Comparison of ENCODE assay signal across 18 cellular contexts in genomic region chr12:77328326-77328725, GRCh38.
DNase-seq lines count a peak whose midpoint lies in the region; ATAC-seq and TF ChIP-seq lines count a peak whose summit lies in the region.
"Had no signal": no experiment of that assay in that cellular context is flagged by ENCODE, and none has a peak within 500 bp of the region (broad histone marks: within the 10 kb centered on the region; RNA-seq: fewer than 3 reads in every experiment).

No MANE protein-coding gene starts in this region.

- no peak overlapping the region for H2BK15ac ChIP-seq in neuronal stem cell (ENCODE audit: low read length)

- no peaks in the 10 kb centered on the region for H3K27me3 ChIP-seq in mammary epithelial cell (ENCODE audit: insufficient read depth, low read length)
- H3K27me3 ChIP-seq in neuronal stem cell (ENCODE audit: control insufficient read depth in 3 of 3, insufficient read depth in 3 of 3, low read depth in 1 of 3, low read length in 3 of 3) = peaks cover 0 to 25% (median 7%) of the 10 kb centered on the region in 3 experiments
- no peaks in the 10 kb centered on the region for H3K27me3 ChIP-seq in sigmoid colon

- BruUV-seq in mammary epithelial cell (replicated peaks; lab: Mats Ljungman, UMichigan) (no TSS peak), MCF 10A (replicated peaks; lab: Mats Ljungman, UMichigan) (no TSS peak)

- ATAC-seq in esophagus mucosa (peak; percentile 33), GM21619 (IDR thresholded peaks at IDR 0.05; ENCODE audit: unreplicated experiment) (no peak), GM19328 (IDR thresholded peaks at IDR 0.05; ENCODE audit: unreplicated experiment) (no peak)
- ATAC-seq: CD8-positive, alpha-beta T cell; GM12878; HCT116 had no signal

- no peak overlapping the region for H2BK12ac ChIP-seq in neuronal stem cell (ENCODE audit: low read length)

- no peak overlapping the region for H4K8ac ChIP-seq in neuronal stem cell (ENCODE audit: low read depth, low read length)

- no peak overlapping the region for H3K23ac ChIP-seq in neuronal stem cell (ENCODE audit: low read depth, low read length, poor library complexity)

- H3K9me3 Mint-ChIP-seq in MCF 10A (ENCODE audit: unreplicated experiment) (no peaks in the 10 kb centered on the region), brain (no peaks in the 10 kb centered on the region)
- H3K9me3 Mint-ChIP-seq: CD8-positive, alpha-beta T cell; HFFc6 had no signal

- H2AFZ ChIP-seq in mammary epithelial cell (ENCODE audit: low read depth, low read length) (peak overlapping the region; percentile 71), neuronal stem cell (ENCODE audit: low read length) (no peak overlapping the region)
- H2AFZ ChIP-seq: GM23248 had no signal

- POLR2A ChIA-PET in MCF 10A (lab: Yijun Ruan, JAX) = interaction anchor here (0.9 kb wide), 1 partner anchor 14 kb away, joined by 3 read pairs; no protein-coding TSS in a partner anchor

- H3K4me1 ChIP-seq in mammary epithelial cell (ENCODE audit: insufficient read depth, low read length) (peaks cover 21% of the 10 kb centered on the region), neuronal stem cell (ENCODE audit: control insufficient read depth in 2 of 2, insufficient read depth in 1 of 2, low read depth in 1 of 2, low read length in 2 of 2) (peaks cover 0 to 7% of the 10 kb centered on the region in 2 donors), sigmoid colon (peaks cover 0 to 14% (median 11%) of the 10 kb centered on the region in 4 donors)

- no peak overlapping the region for H2AK5ac ChIP-seq in neuronal stem cell (ENCODE audit: low read depth, low read length)

- 13% methylated on average over 7 of the region's 7 CpGs for WGBS in mammary epithelial cell (ENCODE audit: low coverage, missing lambda C conversion rate)
- WGBS in neuronal stem cell (ENCODE audit: extremely low coverage in 2 of 2, insufficient read length in 2 of 2, insufficient replicate concordance in 1 of 2), 2 donors = no CpG with 5 or more reads among the region's 7 CpGs
- 84 to 87% methylated on average over 7 of the region's 7 CpGs for WGBS in sigmoid colon, 2 donors

- peak; percentile 44 for DNase-seq in mammary epithelial cell
- DNase-seq in MCF 10A (ENCODE audit: unreplicated experiment) = no peak
- DNase-seq in neuronal stem cell (ENCODE audit: low spot score) = no peak
- no peak for DNase-seq in sigmoid colon
- DNase-seq: Calu3; CD8-positive, alpha-beta T cell; DMS79 treated with DMSO at 0.1 percent for 48 hours; GM23248; H7; HFFc6 had no signal

- H3K4me2 ChIP-seq in mammary epithelial cell (ENCODE audit: insufficient read depth, low read depth, low read length) = peak overlapping the region; percentile 12
- H3K4me2 ChIP-seq in neuronal stem cell (ENCODE audit: insufficient read depth, low read length, poor library complexity, severe bottlenecking) = no peak overlapping the region
- H3K4me2 ChIP-seq: BLaER1 treated with 17β-estradiol and CSF1 and Interleukin-3, amounts not matched to agents 10 nM and 100 nM had no signal

- H3K27ac Mint-ChIP-seq in MCF 10A (ENCODE audit: low read depth, unreplicated experiment) (no peak overlapping the region), brain (peak overlapping the region in 2 of 5 experiments; percentile 35 to 57)
- H3K27ac Mint-ChIP-seq: B cell; CD8-positive, alpha-beta T cell; HFFc6 had no signal

- no peak overlapping the region for H2BK120ac ChIP-seq in neuronal stem cell (ENCODE audit: low read depth, low read length)

- peak overlapping the region; percentile 42 for H3K4ac ChIP-seq in neuronal stem cell (ENCODE audit: low read length)

- H3K36me3 ChIP-seq in mammary epithelial cell (ENCODE audit: insufficient read depth, low read length) = no peaks in the 10 kb centered on the region
- no peaks in the 10 kb centered on the region for H3K36me3 ChIP-seq in neuronal stem cell (replicated peaks in 1 of 2; ENCODE audit: control insufficient read depth in 2 of 2, insufficient read depth in 2 of 2, low read length in 2 of 2)
- no peaks in the 10 kb centered on the region for H3K36me3 ChIP-seq in sigmoid colon
- H3K36me3 ChIP-seq: BLaER1 treated with 17β-estradiol and CSF1 and Interleukin-3, amounts not matched to agents 10 nM and 100 nM had no signal

- no peaks in the 10 kb centered on the region for H3K79me1 ChIP-seq in neuronal stem cell (ENCODE audit: low read depth, low read length)

- TF ChIP-seq CTCF in mammary epithelial cell (conservative IDR thresholded peaks at IDR 0.05 in 1 of 2, IDR thresholded peaks at IDR 0.05 in 1 of 2; ENCODE audit: extremely low read depth in 1 of 2, insufficient read depth in 1 of 2, low read depth in 1 of 2, low read length in 2 of 2) (no peak), MCF 10A (IDR thresholded peaks at IDR 0.05; ENCODE audit: unreplicated experiment) (no peak), brain (conservative IDR thresholded peaks at IDR 0.05) (no peak), sigmoid colon (IDR thresholded peaks at IDR 0.05) (no peak)

- H2BK5ac ChIP-seq in neuronal stem cell (ENCODE audit: low read length) = no peak overlapping the region

- H3K9me3 ChIP-seq in mammary epithelial cell (replicated peaks; ENCODE audit: insufficient read depth, low read length) (no peaks in the 10 kb centered on the region), neuronal stem cell (replicated peaks in 1 of 2; ENCODE audit: control insufficient read depth in 2 of 2, insufficient read depth in 1 of 2, low read depth in 1 of 2, low read length in 2 of 2) (no peaks in the 10 kb centered on the region), sigmoid colon (no peaks in the 10 kb centered on the region)
- H3K9me3 ChIP-seq: BLaER1 treated with 17β-estradiol and CSF1 and Interleukin-3, amounts not matched to agents 10 nM and 100 nM had no signal

- no peak overlapping the region for H4K91ac ChIP-seq in neuronal stem cell (ENCODE audit: low read depth, low read length, poor library complexity)

- H3K14ac ChIP-seq in neuronal stem cell (ENCODE audit: low read length) = no peak overlapping the region

- no peak overlapping the region for H3K4me3 Mint-ChIP-seq in MCF 10A (ENCODE audit: unreplicated experiment)
- peak overlapping the region; percentile 17 to 93 (median 60) for H3K4me3 Mint-ChIP-seq in brain
- H3K4me3 Mint-ChIP-seq: B cell; CD8-positive, alpha-beta T cell; HFFc6 had no signal

- H3K4me3 ChIP-seq in mammary epithelial cell (replicated peaks in 1 of 3; ENCODE audit: insufficient read depth in 1 of 3, low read depth in 2 of 3, low read length in 3 of 3) (no peak overlapping the region), neuronal stem cell (ENCODE audit: low read length in 2 of 2) (no peak overlapping the region), sigmoid colon (no peak overlapping the region)
- H3K4me3 ChIP-seq: BLaER1 treated with 17β-estradiol and CSF1 and Interleukin-3, amounts not matched to agents 10 nM and 100 nM; GM12878; GM23248 had no signal

- no peak for TF ChIP-seq EP300 in sigmoid colon (IDR thresholded peaks at IDR 0.05)

- H3K79me2 ChIP-seq in mammary epithelial cell (ENCODE audit: insufficient read depth, low read length) = no peaks in the 10 kb centered on the region

- H3K9ac ChIP-seq in mammary epithelial cell (ENCODE audit: insufficient read depth, low read length) = no peak overlapping the region
- no peak overlapping the region for H3K9ac ChIP-seq in neuronal stem cell (ENCODE audit: low read depth, low read length, poor library complexity)
- H3K9ac ChIP-seq: BLaER1 treated with 17β-estradiol and CSF1 and Interleukin-3, amounts not matched to agents 10 nM and 100 nM; GM23248 had no signal

- dilution Hi-C loops in mammary epithelial cell (cut with HindIII; ENCODE audit: low sequenced_read_pairs) = no loop called here

- H3K27ac ChIP-seq in mammary epithelial cell (ENCODE audit: insufficient read depth, low read depth, low read length) (no peak overlapping the region), neuronal stem cell (replicated peaks; ENCODE audit: low read length) (no peak overlapping the region), sigmoid colon (no peak overlapping the region)
- H3K27ac ChIP-seq: BLaER1 treated with 17β-estradiol and CSF1 and Interleukin-3, amounts not matched to agents 10 nM and 100 nM; GM23248 had no signal

- TF ChIP-seq POLR2A in sigmoid colon (IDR thresholded peaks at IDR 0.05) = no peak

- in situ Hi-C loops in mammary epithelial cell (cut with MboI; ENCODE audit: low sequenced_read_pairs in 2 of 2) = loop anchor here in 1 of 2 donors (5.0 kb wide), 1 partner anchor 266 kb away; no protein-coding TSS in a partner anchor

- peaks cover 6% of the 10 kb centered on the region for H3K36me3 Mint-ChIP-seq in MCF 10A (ENCODE audit: insufficient read depth, unreplicated experiment)
- H3K36me3 Mint-ChIP-seq in brain = peaks cover 10% of the 10 kb centered on the region
- H3K36me3 Mint-ChIP-seq: CD8-positive, alpha-beta T cell had no signal

- no peak overlapping the region for H3K18ac ChIP-seq in neuronal stem cell (ENCODE audit: low read length)

- intact Hi-C loops in mammary epithelial cell (cut with micrococcal nuclease) = loop anchor here (5.0 to 10.0 kb wide), 4 partner anchors 84 to 596 kb away; partner anchors contain the start of gene E2F7
- intact Hi-C loops in MCF 10A (cut with micrococcal nuclease) = no loop called here
- intact Hi-C loops in sigmoid colon (cut with DNase I) = no loop called here

- peaks cover 13% of the 10 kb centered on the region for H3K27me3 Mint-ChIP-seq in MCF 10A (ENCODE audit: insufficient read depth, unreplicated experiment)
- H3K27me3 Mint-ChIP-seq in brain = peaks cover 11% of the 10 kb centered on the region

- H3K4me1 Mint-ChIP-seq in MCF 10A (ENCODE audit: insufficient read depth, unreplicated experiment) (peaks cover 14% of the 10 kb centered on the region), brain (peaks cover 42% of the 10 kb centered on the region)

- CTCF ChIA-PET in mammary epithelial cell (lab: Charles Lee; ENCODE audit: low non-redundant PET) = interaction anchor here (0.6 kb wide), 1 partner anchor 179 kb away, joined by 3 read pairs; no protein-coding TSS in a partner anchor
- CTCF ChIA-PET in MCF 10A (lab: Yijun Ruan, JAX) = no interaction called here

- no peaks in the 10 kb centered on the region for H4K20me1 ChIP-seq in mammary epithelial cell (ENCODE audit: insufficient read depth, low read length)
- H4K20me1 ChIP-seq: BLaER1 treated with 17β-estradiol and CSF1 and Interleukin-3, amounts not matched to agents 10 nM and 100 nM had no signal
